ENCODE assay signal across 23 cellular contexts in genomic region chr7:22123139-22123538, GRCh38.
A peak's percentile ranks its signal among the peaks of the same experiment; 100 is the strongest.
DNase-seq lines count a peak whose midpoint lies in the region; ATAC-seq, FAIRE-seq and TF ChIP-seq lines count a peak whose summit lies in the region.
"Had no signal": no experiment of that assay in that cellular context is flagged by ENCODE, and none has a peak within 500 bp of the region (broad histone marks: within the 10 kb centered on the region; RNA-seq: fewer than 3 reads in every experiment).

No MANE protein-coding gene starts in this region.

- H4K8ac ChIP-seq in IMR-90 (ENCODE audit: low read depth in 2 of 2, low read length in 2 of 2): no peak overlapping the region

- no peak overlapping the region for H3K14ac ChIP-seq in IMR-90 (replicated peaks; ENCODE audit: low read depth, low read length)

- intact Hi-C loops in IMR-90 (cut with micrococcal nuclease) (no loop called here), dorsolateral prefrontal cortex (cut with DNase I) (no loop called here), right cardiac atrium (cut with DNase I) (no loop called here)

- no peaks in the 10 kb centered on the region for H3K9me1 ChIP-seq in IMR-90 (ENCODE audit: insufficient read depth, low read length)

- no peak overlapping the region for H2BK15ac ChIP-seq in IMR-90 (ENCODE audit: low read depth, low read length)

- no peak overlapping the region for H4K91ac ChIP-seq in IMR-90 (ENCODE audit: insufficient read depth, low read depth, low read length)

- BruUV-seq in IMR-90 (replicated peaks; lab: Mats Ljungman, UMichigan): no TSS peak

- H3K27ac ChIP-seq in IMR-90 (ENCODE audit: insufficient read depth, low read length) (no peak overlapping the region), dorsolateral prefrontal cortex (peak overlapping the region in 40 of 59 donors; percentile 0 to 100 (median 52)), right cardiac atrium (ENCODE audit: low read length) (peak overlapping the region; percentile 25)

- H3K27me3 ChIP-seq in IMR-90 (ENCODE audit: control insufficient read depth, insufficient read depth, low read length) (peaks cover 10% of the 10 kb centered on the region), dorsolateral prefrontal cortex (no peaks in the 10 kb centered on the region), right cardiac atrium (ENCODE audit: control insufficient read depth, insufficient read depth) (no peaks in the 10 kb centered on the region)
- H3K27me3 ChIP-seq: tibial nerve had no signal

- DNase-seq in IMR-90: no peak
- DNase-seq in dorsolateral prefrontal cortex: no peak
- peak in 1 of 3 donors; percentile 72 for DNase-seq in right cardiac atrium
- DNase-seq in osteocyte (ENCODE audit: extremely low spot score, unreplicated experiment): peak; percentile 46
- DNase-seq in HTR-8/SVneo (ENCODE audit: insufficient read length, low spot score): no peak
- DNase-seq in iPS-NIHi11 (ENCODE audit: low spot score): no peak
- DNase-seq: activated CD8-positive, alpha-beta T cell treated with anti-CD3 and anti-CD28 coated beads, Interleukin-2, amount 10 ng/mL, durations not matched to agents 7 days and 5 days; CD4-positive, CD25-positive, alpha-beta regulatory T cell; DMS153; GF-D8; midbrain; NCI-H187 treated with DMSO at 0.1 percent for 48 hours; SK-N-SH; stimulated activated CD4-positive, alpha-beta T cell treated with anti-CD3 and anti-CD28 coated beads, Interleukin-2, amount 100 ng/mL, for 48 hours; T1000 had no signal

- no peak overlapping the region for H3K4me3 Mint-ChIP-seq in osteocyte (ENCODE audit: unreplicated experiment)
- H3K4me3 Mint-ChIP-seq: activated CD8-positive, alpha-beta T cell treated with anti-CD3 and anti-CD28 coated beads, Interleukin-2, amount 10 ng/mL, durations not matched to agents 7 days and 5 days; activated naive CD8-positive, alpha-beta T cell; CD4-positive, CD25-positive, alpha-beta regulatory T cell; natural killer cell treated with Interleukin-12 subunit alpha and Interleukin-12 subunit beta and Interleukin-15 and Interleukin-18, amount 100 ng/mL, for 72 hours; stimulated activated naive CD8-positive, alpha-beta T cell treated with anti-CD3 and anti-CD28 coated beads, Interleukin-15, Interleukin-2, amounts not matched to agents 100 ng/mL and 50 ng/mL, for 24 hours had no signal

- H3K23ac ChIP-seq in IMR-90 (ENCODE audit: low read depth, low read length): no peak overlapping the region

- H2AK9ac ChIP-seq in IMR-90 (replicated peaks; ENCODE audit: low read depth, low read length, poor library complexity): no peak overlapping the region

- dilution Hi-C loops in IMR-90 (cut with HindIII; ENCODE audit: low sequenced_read_pairs, unreplicated experiment): loop anchor here (25.0 kb wide), 1 partner anchor 364 kb away; no protein-coding TSS in a partner anchor

- no peak overlapping the region for H2AK5ac ChIP-seq in IMR-90 (ENCODE audit: low read depth, low read length)

- H3K36me3 Mint-ChIP-seq in osteocyte (ENCODE audit: unreplicated experiment): no peaks in the 10 kb centered on the region
- H3K36me3 Mint-ChIP-seq: activated naive CD8-positive, alpha-beta T cell; CD4-positive, CD25-positive, alpha-beta regulatory T cell; natural killer cell treated with Interleukin-12 subunit alpha and Interleukin-12 subunit beta and Interleukin-15 and Interleukin-18, amount 100 ng/mL, for 72 hours had no signal

- H3K9ac ChIP-seq in IMR-90 (ENCODE audit: low read depth, low read length): no peak overlapping the region
- H3K9ac ChIP-seq: SK-N-SH had no signal

- TF ChIP-seq POLR2A in IMR-90 (IDR thresholded peaks at IDR 0.05; ENCODE audit: low read depth, low read length): no peak

- no CpG with 5 or more reads among the region's 5 CpGs for WGBS in IMR-90 (ENCODE audit: extremely low coverage in 2 of 2, insufficient read length in 1 of 2), 2 experiments
- WGBS in right cardiac atrium: 10% methylated on average over 5 of the region's 5 CpGs

- no peak overlapping the region for H3K18ac ChIP-seq in IMR-90 (ENCODE audit: low read depth, low read length)

- in situ Hi-C loops in IMR-90 (cut with MboI; ENCODE audit: low sequenced_read_pairs): loop anchor here (25.0 kb wide), 1 partner anchor 939 kb away; no protein-coding TSS in a partner anchor

- H3K9me3 Mint-ChIP-seq in osteocyte (ENCODE audit: unreplicated experiment): no peaks in the 10 kb centered on the region
- H3K9me3 Mint-ChIP-seq: CD4-positive, CD25-positive, alpha-beta regulatory T cell; natural killer cell treated with Interleukin-12 subunit alpha and Interleukin-12 subunit beta and Interleukin-15 and Interleukin-18, amount 100 ng/mL, for 72 hours; stimulated activated naive CD8-positive, alpha-beta T cell treated with anti-CD3 and anti-CD28 coated beads, Interleukin-15, Interleukin-2, amounts not matched to agents 100 ng/mL and 50 ng/mL, for 24 hours had no signal

- H3K4ac ChIP-seq in IMR-90 (ENCODE audit: low read depth, low read length): no peak overlapping the region

- H3K4me2 ChIP-seq in IMR-90 (ENCODE audit: low read depth, low read length): no peak overlapping the region
- H3K4me2 ChIP-seq: SK-N-SH had no signal

- no peaks in the 10 kb centered on the region for H3K36me3 ChIP-seq in IMR-90 (ENCODE audit: control insufficient read depth, insufficient read depth, low read length)

- peaks cover 23% of the 10 kb centered on the region for H3K27me3 Mint-ChIP-seq in osteocyte (ENCODE audit: unreplicated experiment)
- H3K27me3 Mint-ChIP-seq: stimulated activated naive CD8-positive, alpha-beta T cell treated with anti-CD3 and anti-CD28 coated beads, Interleukin-15, Interleukin-2, amounts not matched to agents 100 ng/mL and 50 ng/mL, for 24 hours had no signal

- TF ChIP-seq CTCF in IMR-90 (conservative IDR thresholded peaks at IDR 0.05; ENCODE audit: low read depth, low read length) (no peak), dorsolateral prefrontal cortex (IDR thresholded peaks at IDR 0.05 in 54 of 56, conservative IDR thresholded peaks at IDR 0.05 in 2 of 56; ENCODE audit: low read depth in 1 of 56, partially characterized antibody in 56 of 56) (no peak), osteocyte (IDR thresholded peaks at IDR 0.05) (no peak)

- H3K4me1 Mint-ChIP-seq in osteocyte (ENCODE audit: unreplicated experiment): peaks cover 7% of the 10 kb centered on the region

- no peak overlapping the region for H3K56ac ChIP-seq in IMR-90 (ENCODE audit: extremely low read depth, insufficient read depth, low read length)

- no peaks in the 10 kb centered on the region; the same call in 1 of the 2 replicates for H3K9me3 ChIP-seq in IMR-90 (ENCODE audit: control insufficient read depth, insufficient read depth, low read length)
- H3K9me3 ChIP-seq in right cardiac atrium (ENCODE audit: control insufficient read depth, low read length): no peaks in the 10 kb centered on the region
- H3K9me3 ChIP-seq: SK-N-SH, tibial nerve had no signal

- TF ChIP-seq RAD21 in IMR-90 (IDR thresholded peaks at IDR 0.05; ENCODE audit: low read length): no peak

- no peak overlapping the region for H4K5ac ChIP-seq in IMR-90 (ENCODE audit: low read depth, low read length)

- no peak for FAIRE-seq in HTR-8/SVneo (lab: Jason Lieb, UNC)
- FAIRE-seq: RCC 7860 had no signal

- no peak overlapping the region for H2BK20ac ChIP-seq in IMR-90 (ENCODE audit: low read depth, low read length)

- POLR2A ChIA-PET in IMR-90 (lab: Charles Lee; ENCODE audit: unreplicated experiment): no interaction called here

- H3K4me3 ChIP-seq in IMR-90 (ENCODE audit: insufficient read depth, low read depth, low read length) (no peak overlapping the region), dorsolateral prefrontal cortex (no peak overlapping the region), right cardiac atrium (ENCODE audit: low read length) (no peak overlapping the region)
- H3K4me3 ChIP-seq: skin epidermis, tibial nerve had no signal

- no peak overlapping the region for H3K27ac Mint-ChIP-seq in osteocyte (ENCODE audit: unreplicated experiment)
- H3K27ac Mint-ChIP-seq: activated CD8-positive, alpha-beta T cell treated with anti-CD3 and anti-CD28 coated beads, Interleukin-2, amount 10 ng/mL, durations not matched to agents 7 days and 5 days; activated naive CD8-positive, alpha-beta T cell; CD4-positive, CD25-positive, alpha-beta regulatory T cell; natural killer cell treated with Interleukin-12 subunit alpha and Interleukin-12 subunit beta and Interleukin-15 and Interleukin-18, amount 100 ng/mL, for 72 hours; stimulated activated naive CD8-positive, alpha-beta T cell treated with anti-CD3 and anti-CD28 coated beads, Interleukin-15, Interleukin-2, amounts not matched to agents 100 ng/mL and 50 ng/mL, for 24 hours had no signal

- H2BK120ac ChIP-seq in IMR-90 (ENCODE audit: low read depth, low read length): no peak overlapping the region

- H3K79me1 ChIP-seq in IMR-90 (ENCODE audit: low read depth in 1 of 2, low read length in 2 of 2): no peaks in the 10 kb centered on the region

- no peak overlapping the region for H2BK5ac ChIP-seq in IMR-90 (ENCODE audit: low read depth, low read length, poor library complexity, severe bottlenecking)

- CTCF ChIA-PET in IMR-90 (lab: Yijun Ruan, JAX): no interaction called here

- peak overlapping the region; percentile 34 for H2AFZ ChIP-seq in IMR-90 (replicated peaks; ENCODE audit: low read length, poor library complexity)

- ATAC-seq in IMR-90 (ENCODE audit: low read depth): no peak
- peak; percentile 67 to 83 for ATAC-seq in right cardiac atrium
- no peak for ATAC-seq in HG03135 (IDR thresholded peaks at IDR 0.05; ENCODE audit: unreplicated experiment)
- ATAC-seq in GM21360 (IDR thresholded peaks at IDR 0.05; ENCODE audit: unreplicated experiment): no peak
- ATAC-seq: activated CD8-positive, alpha-beta T cell treated with anti-CD3 and anti-CD28 coated beads, Interleukin-2, amount 10 ng/mL, durations not matched to agents 7 days and 5 days; natural killer cell treated with Interleukin-12 subunit alpha and Interleukin-12 subunit beta and Interleukin-15 and Interleukin-18, amount 100 ng/mL, for 72 hours had no signal

- no peaks in the 10 kb centered on the region for H3K4me1 ChIP-seq in IMR-90 (ENCODE audit: control insufficient read depth, insufficient read depth, low read length)
- H3K4me1 ChIP-seq in right cardiac atrium (ENCODE audit: control insufficient read depth, insufficient read depth, low read length): peaks cover 5% of the 10 kb centered on the region

- H4K20me1 ChIP-seq in IMR-90 (ENCODE audit: insufficient read depth, low read length): no peaks in the 10 kb centered on the region

TF ChIP-seq in IMR-90, 13 proteins besides CTCF, POLR2A, EP300 and RAD21 (continues in another document):
- TF ChIP-seq BHLHE40 (IDR thresholded peaks at IDR 0.05; ENCODE audit: low read depth, low read length): no peak
- no peak for TF ChIP-seq ELK1 (IDR thresholded peaks at IDR 0.05; ENCODE audit: borderline replicate concordance, low read depth, low read length)
- TF ChIP-seq CEBPB (IDR thresholded peaks at IDR 0.05; ENCODE audit: low read depth, low read length): no peak

Comparison
In these comparisons a context has a peak if more than half of its experiments do, and no peak if none do; other contexts are left out.
1. ATAC-seq: peak in right cardiac atrium (2 of 2); none in IMR-90 (single experiment), HG03135 (single experiment) and GM21360 (single experiment).